ENCODE assay signal across 1 cellular context in the genomic region with DNA sequence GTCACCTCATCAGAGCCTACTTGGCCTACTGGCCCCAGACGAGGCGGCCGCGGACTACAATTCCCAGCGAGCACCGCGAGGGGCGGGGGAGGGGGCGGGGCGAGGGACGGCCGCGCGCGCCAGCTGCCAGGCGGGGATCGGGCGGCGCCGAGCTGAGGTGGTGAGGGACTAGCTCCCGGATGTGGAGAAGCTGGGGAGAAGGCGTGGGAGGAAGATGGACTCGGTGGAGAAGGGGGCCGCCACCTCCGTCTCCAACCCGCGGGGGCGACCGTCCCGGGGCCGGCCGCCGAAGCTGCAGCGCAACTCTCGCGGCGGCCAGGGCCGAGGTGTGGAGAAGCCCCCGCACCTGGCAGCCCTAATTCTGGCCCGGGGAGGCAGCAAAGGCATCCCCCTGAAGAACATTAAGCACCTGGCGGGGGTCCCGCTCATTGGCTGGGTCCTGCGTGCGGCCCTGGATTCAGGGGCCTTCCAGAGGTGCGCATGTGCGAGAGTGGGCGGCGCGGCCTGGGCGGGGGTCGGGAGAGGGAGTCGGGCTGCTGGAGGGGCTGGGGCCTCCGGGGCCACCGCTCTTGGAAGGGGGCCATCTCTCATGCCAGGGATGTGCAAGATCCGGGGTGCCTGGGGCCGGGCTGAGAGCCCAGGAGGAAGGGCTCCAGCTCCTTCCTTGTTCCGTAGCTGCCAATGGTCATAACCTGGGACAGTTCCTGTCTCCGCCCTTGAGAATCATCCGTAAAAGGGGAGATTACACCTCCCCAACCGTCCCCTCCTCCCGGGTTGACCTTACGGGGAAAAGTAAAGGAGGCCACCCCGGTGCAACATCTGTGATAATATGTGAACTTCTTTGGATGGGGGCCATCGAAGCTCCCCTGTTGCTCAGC.
TF ChIP-seq lines count a peak whose summit lies in the region.

A gene (plus strand): TSS at position 129 of the 878 bp plus-strand sequence. CDS start 86 bp downstream, at position 215.

TF ChIP-seq in K562, 482 proteins besides CTCF, POLR2A, EP300 and RAD21 (continued from another document and continues in another):
- TF ChIP-seq, protein P1, sequence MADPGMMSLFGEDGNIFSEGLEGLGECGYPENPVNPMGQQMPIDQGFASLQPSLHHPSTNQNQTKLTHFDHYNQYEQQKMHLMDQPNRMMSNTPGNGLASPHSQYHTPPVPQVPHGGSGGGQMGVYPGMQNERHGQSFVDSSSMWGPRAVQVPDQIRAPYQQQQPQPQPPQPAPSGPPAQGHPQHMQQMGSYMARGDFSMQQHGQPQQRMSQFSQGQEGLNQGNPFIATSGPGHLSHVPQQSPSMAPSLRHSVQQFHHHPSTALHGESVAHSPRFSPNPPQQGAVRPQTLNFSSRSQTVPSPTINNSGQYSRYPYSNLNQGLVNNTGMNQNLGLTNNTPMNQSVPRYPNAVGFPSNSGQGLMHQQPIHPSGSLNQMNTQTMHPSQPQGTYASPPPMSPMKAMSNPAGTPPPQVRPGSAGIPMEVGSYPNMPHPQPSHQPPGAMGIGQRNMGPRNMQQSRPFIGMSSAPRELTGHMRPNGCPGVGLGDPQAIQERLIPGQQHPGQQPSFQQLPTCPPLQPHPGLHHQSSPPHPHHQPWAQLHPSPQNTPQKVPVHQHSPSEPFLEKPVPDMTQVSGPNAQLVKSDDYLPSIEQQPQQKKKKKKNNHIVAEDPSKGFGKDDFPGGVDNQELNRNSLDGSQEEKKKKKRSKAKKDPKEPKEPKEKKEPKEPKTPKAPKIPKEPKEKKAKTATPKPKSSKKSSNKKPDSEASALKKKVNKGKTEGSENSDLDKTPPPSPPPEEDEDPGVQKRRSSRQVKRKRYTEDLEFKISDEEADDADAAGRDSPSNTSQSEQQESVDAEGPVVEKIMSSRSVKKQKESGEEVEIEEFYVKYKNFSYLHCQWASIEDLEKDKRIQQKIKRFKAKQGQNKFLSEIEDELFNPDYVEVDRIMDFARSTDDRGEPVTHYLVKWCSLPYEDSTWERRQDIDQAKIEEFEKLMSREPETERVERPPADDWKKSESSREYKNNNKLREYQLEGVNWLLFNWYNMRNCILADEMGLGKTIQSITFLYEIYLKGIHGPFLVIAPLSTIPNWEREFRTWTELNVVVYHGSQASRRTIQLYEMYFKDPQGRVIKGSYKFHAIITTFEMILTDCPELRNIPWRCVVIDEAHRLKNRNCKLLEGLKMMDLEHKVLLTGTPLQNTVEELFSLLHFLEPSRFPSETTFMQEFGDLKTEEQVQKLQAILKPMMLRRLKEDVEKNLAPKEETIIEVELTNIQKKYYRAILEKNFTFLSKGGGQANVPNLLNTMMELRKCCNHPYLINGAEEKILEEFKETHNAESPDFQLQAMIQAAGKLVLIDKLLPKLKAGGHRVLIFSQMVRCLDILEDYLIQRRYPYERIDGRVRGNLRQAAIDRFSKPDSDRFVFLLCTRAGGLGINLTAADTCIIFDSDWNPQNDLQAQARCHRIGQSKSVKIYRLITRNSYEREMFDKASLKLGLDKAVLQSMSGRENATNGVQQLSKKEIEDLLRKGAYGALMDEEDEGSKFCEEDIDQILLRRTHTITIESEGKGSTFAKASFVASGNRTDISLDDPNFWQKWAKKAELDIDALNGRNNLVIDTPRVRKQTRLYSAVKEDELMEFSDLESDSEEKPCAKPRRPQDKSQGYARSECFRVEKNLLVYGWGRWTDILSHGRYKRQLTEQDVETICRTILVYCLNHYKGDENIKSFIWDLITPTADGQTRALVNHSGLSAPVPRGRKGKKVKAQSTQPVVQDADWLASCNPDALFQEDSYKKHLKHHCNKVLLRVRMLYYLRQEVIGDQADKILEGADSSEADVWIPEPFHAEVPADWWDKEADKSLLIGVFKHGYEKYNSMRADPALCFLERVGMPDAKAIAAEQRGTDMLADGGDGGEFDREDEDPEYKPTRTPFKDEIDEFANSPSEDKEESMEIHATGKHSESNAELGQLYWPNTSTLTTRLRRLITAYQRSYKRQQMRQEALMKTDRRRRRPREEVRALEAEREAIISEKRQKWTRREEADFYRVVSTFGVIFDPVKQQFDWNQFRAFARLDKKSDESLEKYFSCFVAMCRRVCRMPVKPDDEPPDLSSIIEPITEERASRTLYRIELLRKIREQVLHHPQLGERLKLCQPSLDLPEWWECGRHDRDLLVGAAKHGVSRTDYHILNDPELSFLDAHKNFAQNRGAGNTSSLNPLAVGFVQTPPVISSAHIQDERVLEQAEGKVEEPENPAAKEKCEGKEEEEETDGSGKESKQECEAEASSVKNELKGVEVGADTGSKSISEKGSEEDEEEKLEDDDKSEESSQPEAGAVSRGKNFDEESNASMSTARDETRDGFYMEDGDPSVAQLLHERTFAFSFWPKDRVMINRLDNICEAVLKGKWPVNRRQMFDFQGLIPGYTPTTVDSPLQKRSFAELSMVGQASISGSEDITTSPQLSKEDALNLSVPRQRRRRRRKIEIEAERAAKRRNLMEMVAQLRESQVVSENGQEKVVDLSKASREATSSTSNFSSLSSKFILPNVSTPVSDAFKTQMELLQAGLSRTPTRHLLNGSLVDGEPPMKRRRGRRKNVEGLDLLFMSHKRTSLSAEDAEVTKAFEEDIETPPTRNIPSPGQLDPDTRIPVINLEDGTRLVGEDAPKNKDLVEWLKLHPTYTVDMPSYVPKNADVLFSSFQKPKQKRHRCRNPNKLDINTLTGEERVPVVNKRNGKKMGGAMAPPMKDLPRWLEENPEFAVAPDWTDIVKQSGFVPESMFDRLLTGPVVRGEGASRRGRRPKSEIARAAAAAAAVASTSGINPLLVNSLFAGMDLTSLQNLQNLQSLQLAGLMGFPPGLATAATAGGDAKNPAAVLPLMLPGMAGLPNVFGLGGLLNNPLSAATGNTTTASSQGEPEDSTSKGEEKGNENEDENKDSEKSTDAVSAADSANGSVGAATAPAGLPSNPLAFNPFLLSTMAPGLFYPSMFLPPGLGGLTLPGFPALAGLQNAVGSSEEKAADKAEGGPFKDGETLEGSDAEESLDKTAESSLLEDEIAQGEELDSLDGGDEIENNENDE (IDR thresholded peaks at IDR 0.05; ENCODE audit: low read depth, low read length) = no peak
- TF ChIP-seq PHF8 (IDR thresholded peaks at IDR 0.05; ENCODE audit: borderline replicate concordance, low read length) (peak; percentile 58; the same call in 1 of the 2 replicates), SREBF2 (CRISPR knock-in tag; IDR thresholded peaks at IDR 0.05) (no peak), SETDB1 (IDR thresholded peaks at IDR 0.05; ENCODE audit: low read length) (no peak), ZNF785 (CRISPR knock-in tag; IDR thresholded peaks at IDR 0.05) (no peak), TGIF2 (CRISPR knock-in tag; IDR thresholded peaks at IDR 0.05) (no peak), POLR2G (IDR thresholded peaks at IDR 0.05; ENCODE audit: low read depth, low read length) (peak; percentile 88), NCOR1 (IDR thresholded peaks at IDR 0.05) (peak; percentile 91; the same call in 1 of the 2 replicates), SRSF1 (IDR thresholded peaks at IDR 0.05; ENCODE audit: low read depth, low read length) (no peak), ERF (CRISPR knock-in tag; IDR thresholded peaks at IDR 0.05) (no peak), PTRF (tag; IDR thresholded peaks at IDR 0.05) (no peak), ZNF57 (CRISPR knock-in tag; IDR thresholded peaks at IDR 0.05) (no peak), ZNF197 (CRISPR knock-in tag; IDR thresholded peaks at IDR 0.05; ENCODE audit: low read depth) (no peak), HDAC1 (IDR thresholded peaks at IDR 0.05) (no peak; a peak in 1 of 4 replicates), PTTG1 (tag; IDR thresholded peaks at IDR 0.05; ENCODE audit: low read depth) (no peak), ZNF316 (IDR thresholded peaks at IDR 0.05) (no peak), KDM1A (IDR thresholded peaks at IDR 0.05) (peak in 1 of 2 experiments; percentile 85; a peak in 3 of 4 replicates), SMAD3 (CRISPR knock-in tag; conservative IDR thresholded peaks at IDR 0.05) (no peak), CBX8 (IDR thresholded peaks at IDR 0.05; ENCODE audit: borderline replicate concordance, extremely low read depth, low read depth, low read length, poor library complexity, severe bottlenecking) (no peak), NFE2L1 (tag; IDR thresholded peaks at IDR 0.05; ENCODE audit: borderline replicate concordance, low read depth) (no peak), SMAD4 (CRISPR knock-in tag; conservative IDR thresholded peaks at IDR 0.05) (no peak), ZNF696 (CRISPR knock-in tag; conservative IDR thresholded peaks at IDR 0.05) (no peak), FOXM1 (IDR thresholded peaks at IDR 0.05; ENCODE audit: low read depth) (peak; percentile 66), FOXM1 (CRISPR knock-in tag; IDR thresholded peaks at IDR 0.05; ENCODE audit: low read depth) (no peak), ZNF174 (CRISPR knock-in tag; IDR thresholded peaks at IDR 0.05) (no peak), BRF1 (IDR thresholded peaks at IDR 0.05; ENCODE audit: borderline replicate concordance, extremely low read depth, insufficient read length) (no peak), TCF7 (IDR thresholded peaks at IDR 0.05; ENCODE audit: borderline replicate concordance) (no peak), NR2F6 (CRISPR knock-in tag; IDR thresholded peaks at IDR 0.05) (no peak), DIDO1 (tag; IDR thresholded peaks at IDR 0.05; ENCODE audit: low read depth) (no peak), ZNF79 (CRISPR knock-in tag; IDR thresholded peaks at IDR 0.05; ENCODE audit: low read depth) (no peak), MAFF (IDR thresholded peaks at IDR 0.05; ENCODE audit: low read length) (no peak), FOXK1 (CRISPR knock-in tag; IDR thresholded peaks at IDR 0.05; ENCODE audit: borderline replicate concordance) (no peak), PRMT5 (CRISPR knock-in tag; IDR thresholded peaks at IDR 0.05) (no peak), MCM3 (IDR thresholded peaks at IDR 0.05) (no peak), RBM25 (IDR thresholded peaks at IDR 0.05; ENCODE audit: low read depth, low read length, severe bottlenecking) (no peak)
- TF ChIP-seq, protein P2, sequence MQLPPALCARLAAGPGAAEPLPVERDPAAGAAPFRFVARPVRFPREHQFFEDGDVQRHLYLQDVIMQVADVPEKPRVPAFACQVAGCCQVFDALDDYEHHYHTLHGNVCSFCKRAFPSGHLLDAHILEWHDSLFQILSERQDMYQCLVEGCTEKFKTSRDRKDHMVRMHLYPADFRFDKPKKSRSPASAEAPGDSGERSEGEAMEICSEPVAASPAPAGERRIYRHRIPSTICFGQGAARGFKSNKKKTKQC (CRISPR knock-in tag; IDR thresholded peaks at IDR 0.05) = 0 out of 2 replicates have a peak, but pooled peaks have one; percentile 27
- TF ChIP-seq, protein P3, sequence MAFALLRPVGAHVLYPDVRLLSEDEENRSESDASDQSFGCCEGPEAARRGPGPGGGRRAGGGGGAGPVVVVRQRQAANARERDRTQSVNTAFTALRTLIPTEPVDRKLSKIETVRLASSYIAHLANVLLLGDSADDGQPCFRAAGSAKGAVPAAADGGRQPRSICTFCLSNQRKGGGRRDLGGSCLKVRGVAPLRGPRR (CRISPR knock-in tag; IDR thresholded peaks at IDR 0.05) = no peak
- TF ChIP-seq, protein P4, sequence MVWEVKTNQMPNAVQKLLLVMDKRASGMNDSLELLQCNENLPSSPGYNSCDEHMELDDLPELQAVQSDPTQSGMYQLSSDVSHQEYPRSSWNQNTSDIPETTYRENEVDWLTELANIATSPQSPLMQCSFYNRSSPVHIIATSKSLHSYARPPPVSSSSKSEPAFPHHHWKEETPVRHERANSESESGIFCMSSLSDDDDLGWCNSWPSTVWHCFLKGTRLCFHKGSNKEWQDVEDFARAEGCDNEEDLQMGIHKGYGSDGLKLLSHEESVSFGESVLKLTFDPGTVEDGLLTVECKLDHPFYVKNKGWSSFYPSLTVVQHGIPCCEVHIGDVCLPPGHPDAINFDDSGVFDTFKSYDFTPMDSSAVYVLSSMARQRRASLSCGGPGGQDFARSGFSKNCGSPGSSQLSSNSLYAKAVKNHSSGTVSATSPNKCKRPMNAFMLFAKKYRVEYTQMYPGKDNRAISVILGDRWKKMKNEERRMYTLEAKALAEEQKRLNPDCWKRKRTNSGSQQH (CRISPR knock-in tag; IDR thresholded peaks at IDR 0.05) = no peak
- TF ChIP-seq, protein P5, sequence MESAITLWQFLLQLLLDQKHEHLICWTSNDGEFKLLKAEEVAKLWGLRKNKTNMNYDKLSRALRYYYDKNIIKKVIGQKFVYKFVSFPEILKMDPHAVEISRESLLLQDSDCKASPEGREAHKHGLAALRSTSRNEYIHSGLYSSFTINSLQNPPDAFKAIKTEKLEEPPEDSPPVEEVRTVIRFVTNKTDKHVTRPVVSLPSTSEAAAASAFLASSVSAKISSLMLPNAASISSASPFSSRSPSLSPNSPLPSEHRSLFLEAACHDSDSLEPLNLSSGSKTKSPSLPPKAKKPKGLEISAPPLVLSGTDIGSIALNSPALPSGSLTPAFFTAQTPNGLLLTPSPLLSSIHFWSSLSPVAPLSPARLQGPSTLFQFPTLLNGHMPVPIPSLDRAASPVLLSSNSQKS (CRISPR knock-in tag; IDR thresholded peaks at IDR 0.05) = no peak
- TF ChIP-seq, protein P6, sequence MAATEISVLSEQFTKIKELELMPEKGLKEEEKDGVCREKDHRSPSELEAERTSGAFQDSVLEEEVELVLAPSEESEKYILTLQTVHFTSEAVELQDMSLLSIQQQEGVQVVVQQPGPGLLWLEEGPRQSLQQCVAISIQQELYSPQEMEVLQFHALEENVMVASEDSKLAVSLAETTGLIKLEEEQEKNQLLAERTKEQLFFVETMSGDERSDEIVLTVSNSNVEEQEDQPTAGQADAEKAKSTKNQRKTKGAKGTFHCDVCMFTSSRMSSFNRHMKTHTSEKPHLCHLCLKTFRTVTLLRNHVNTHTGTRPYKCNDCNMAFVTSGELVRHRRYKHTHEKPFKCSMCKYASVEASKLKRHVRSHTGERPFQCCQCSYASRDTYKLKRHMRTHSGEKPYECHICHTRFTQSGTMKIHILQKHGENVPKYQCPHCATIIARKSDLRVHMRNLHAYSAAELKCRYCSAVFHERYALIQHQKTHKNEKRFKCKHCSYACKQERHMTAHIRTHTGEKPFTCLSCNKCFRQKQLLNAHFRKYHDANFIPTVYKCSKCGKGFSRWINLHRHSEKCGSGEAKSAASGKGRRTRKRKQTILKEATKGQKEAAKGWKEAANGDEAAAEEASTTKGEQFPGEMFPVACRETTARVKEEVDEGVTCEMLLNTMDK (IDR thresholded peaks at IDR 0.05; ENCODE audit: borderline replicate concordance, insufficient read depth, low read depth, low read length, poor library complexity, severe bottlenecking) = no peak
- TF ChIP-seq, protein P7, sequence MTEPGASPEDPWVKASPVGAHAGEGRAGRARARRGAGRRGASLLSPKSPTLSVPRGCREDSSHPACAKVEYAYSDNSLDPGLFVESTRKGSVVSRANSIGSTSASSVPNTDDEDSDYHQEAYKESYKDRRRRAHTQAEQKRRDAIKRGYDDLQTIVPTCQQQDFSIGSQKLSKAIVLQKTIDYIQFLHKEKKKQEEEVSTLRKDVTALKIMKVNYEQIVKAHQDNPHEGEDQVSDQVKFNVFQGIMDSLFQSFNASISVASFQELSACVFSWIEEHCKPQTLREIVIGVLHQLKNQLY (CRISPR knock-in tag; conservative IDR thresholded peaks at IDR 0.05) = no peak
- TF ChIP-seq, protein P8, sequence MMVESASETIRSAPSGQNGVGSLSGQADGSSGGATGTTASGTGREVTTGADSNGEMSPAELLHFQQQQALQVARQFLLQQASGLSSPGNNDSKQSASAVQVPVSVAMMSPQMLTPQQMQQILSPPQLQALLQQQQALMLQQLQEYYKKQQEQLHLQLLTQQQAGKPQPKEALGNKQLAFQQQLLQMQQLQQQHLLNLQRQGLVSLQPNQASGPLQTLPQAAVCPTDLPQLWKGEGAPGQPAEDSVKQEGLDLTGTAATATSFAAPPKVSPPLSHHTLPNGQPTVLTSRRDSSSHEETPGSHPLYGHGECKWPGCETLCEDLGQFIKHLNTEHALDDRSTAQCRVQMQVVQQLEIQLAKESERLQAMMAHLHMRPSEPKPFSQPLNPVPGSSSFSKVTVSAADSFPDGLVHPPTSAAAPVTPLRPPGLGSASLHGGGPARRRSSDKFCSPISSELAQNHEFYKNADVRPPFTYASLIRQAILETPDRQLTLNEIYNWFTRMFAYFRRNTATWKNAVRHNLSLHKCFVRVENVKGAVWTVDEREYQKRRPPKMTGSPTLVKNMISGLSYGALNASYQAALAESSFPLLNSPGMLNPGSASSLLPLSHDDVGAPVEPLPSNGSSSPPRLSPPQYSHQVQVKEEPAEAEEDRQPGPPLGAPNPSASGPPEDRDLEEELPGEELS (CRISPR knock-in tag; IDR thresholded peaks at IDR 0.05; ENCODE audit: borderline replicate concordance) = no peak
